9 cellular contexts compared by ENCODE assay signal in the genomic region with DNA sequence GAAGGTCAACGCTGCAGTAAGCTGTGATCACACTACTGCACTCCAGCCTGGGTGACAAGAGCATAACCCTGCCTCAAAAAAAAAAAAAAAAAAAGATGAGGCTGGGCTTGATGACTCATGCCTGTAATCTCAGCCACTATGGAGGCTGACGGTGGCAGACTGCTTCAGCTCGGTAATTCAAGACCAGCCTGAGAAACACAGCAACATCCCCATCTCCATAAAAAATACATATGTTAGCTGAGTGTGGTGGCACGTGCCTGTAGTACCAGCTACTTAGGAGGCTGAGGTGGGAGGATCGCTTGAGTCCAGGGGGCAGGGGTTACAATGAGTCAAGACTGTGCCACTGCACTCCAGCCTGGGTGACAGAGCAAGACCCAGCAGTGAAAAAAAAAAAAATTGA. TPM values are rescaled to one million over a fixed set of nuclear protein-coding genes. Genes with fewer than 3 reads are reported as not detected.
A peak's percentile ranks its signal among the peaks of the same experiment; 100 is the strongest.
DNase-seq lines count a peak whose midpoint lies in the region; TF ChIP-seq lines count a peak whose summit lies in the region.
"Had no signal": no experiment of that assay in that cellular context is flagged by ENCODE, and none has a peak within 500 bp of the region (broad histone marks: within the 10 kb centered on the region; RNA-seq: fewer than 3 reads in every experiment).

No MANE protein-coding gene starts in this region.

- TF ChIP-seq CTCF in epithelial cell of esophagus (IDR thresholded peaks at IDR 0.05; ENCODE audit: insufficient read depth, low read depth, low read length, missing control alignments) (no peak), dorsolateral prefrontal cortex (IDR thresholded peaks at IDR 0.05 in 54 of 56, conservative IDR thresholded peaks at IDR 0.05 in 2 of 56; ENCODE audit: low read depth in 1 of 56, partially characterized antibody in 56 of 56) (no peak)

- intact Hi-C loops in dorsolateral prefrontal cortex (cut with DNase I): no loop called here

- peak; percentile 59 for DNase-seq in activated CD8-positive, alpha-beta memory T cell treated with anti-CD3 and anti-CD28 coated beads for 24 hours
- no peak for DNase-seq in activated CD8-positive, alpha-beta memory T cell treated with anti-CD3 and anti-CD28 coated beads, Interleukin-2, amount 50 U/mL, for 48 hours
- DNase-seq in activated CD4-positive, alpha-beta T cell treated with anti-CD3 and anti-CD28 coated beads for 4 hours: peak; percentile 10 to 14
- peak; percentile 58 for DNase-seq in epithelial cell of esophagus (ENCODE audit: low read depth)
- DNase-seq in stimulated activated CD4-positive, alpha-beta T cell treated with anti-CD3 and anti-CD28 coated beads, Interleukin-4, amount 100 ng/mL, for 24 hours: peak; percentile 12
- DNase-seq in occipital lobe (lab: John Stamatoyannopoulos, UW): no peak
- no peak for DNase-seq in NCI-H1048 (lab: John Stamatoyannopoulos, UW)
- DNase-seq in dorsolateral prefrontal cortex: no peak
- DNase-seq: AML-193 had no signal

- H3K4me3 ChIP-seq in epithelial cell of esophagus (ENCODE audit: low read length) (no peak overlapping the region), dorsolateral prefrontal cortex (no peak overlapping the region)

- no peak overlapping the region for H3K27ac ChIP-seq in dorsolateral prefrontal cortex

- no peaks in the 10 kb centered on the region for H3K27me3 ChIP-seq in dorsolateral prefrontal cortex

RNA-seq across cellular contexts. Expression of a gene that starts 50.4 kb away (rescaled TPM):
- 14.3 TPM for total RNA-seq in occipital lobe
- 10 to 100 TPM in 56 of 120 experiments, 1 to 10 TPM in 64; 5.8 to 13.8 (median 9.8) TPM for total RNA-seq in dorsolateral prefrontal cortex

Comparison
In these comparisons a context has a peak if more than half of its experiments do, and no peak if none do; other contexts are left out.
1. DNase-seq: peak in activated CD8-positive, alpha-beta memory T cell treated with anti-CD3 and anti-CD28 coated beads for 24 hours (single experiment), activated CD4-positive, alpha-beta T cell treated with anti-CD3 and anti-CD28 coated beads for 4 hours (2 of 2), epithelial cell of esophagus (single experiment) and stimulated activated CD4-positive, alpha-beta T cell treated with anti-CD3 and anti-CD28 coated beads, Interleukin-4, amount 100 ng/mL, for 24 hours (single experiment); none in activated CD8-positive, alpha-beta memory T cell treated with anti-CD3 and anti-CD28 coated beads, Interleukin-2, amount 50 U/mL, for 48 hours (single experiment), occipital lobe (single experiment), NCI-H1048 (single experiment) and dorsolateral prefrontal cortex (0 of 10).